Comparison of ENCODE assay signal across 8 cellular contexts in genomic region chr1:212782422-212783154, GRCh38. TPM values are rescaled to one million over a fixed set of nuclear protein-coding genes. Genes with fewer than 3 reads are reported as not detected.
DNase-seq lines count a peak whose midpoint lies in the region; ATAC-seq, FAIRE-seq and TF ChIP-seq lines count a peak whose summit lies in the region.

No MANE protein-coding gene starts in this region.

- no peaks in the 10 kb centered on the region for H3K9me3 ChIP-seq in mesenchymal stem cell (ENCODE audit: control insufficient read depth, low read length)

- no peak overlapping the region for H3K14ac ChIP-seq in mesenchymal stem cell (ENCODE audit: low read length in 2 of 2)

- TF ChIP-seq CTCF in AG09309 (IDR thresholded peaks at IDR 0.05; ENCODE audit: control insufficient read depth, insufficient read depth, low read depth, low read length, missing control alignments) (peak; percentile 47), choroid plexus epithelial cell (conservative IDR thresholded peaks at IDR 0.05; ENCODE audit: low read depth, low read length) (peak; percentile 53)

- H2BK5ac ChIP-seq in mesenchymal stem cell (ENCODE audit: low read depth, low read length, poor library complexity, severe bottlenecking), result no peak overlapping the region

- H3K27ac ChIP-seq in mesenchymal stem cell (ENCODE audit: low read length, poor library complexity, severe bottlenecking), result peak overlapping the region; percentile 45

- no peak overlapping the region for H3K18ac ChIP-seq in mesenchymal stem cell (ENCODE audit: low read depth in 1 of 2, low read length in 2 of 2)

- no peak overlapping the region for H2BK12ac ChIP-seq in mesenchymal stem cell (ENCODE audit: low read length in 2 of 2)

- H3K4ac ChIP-seq in mesenchymal stem cell (ENCODE audit: low read depth in 1 of 2, low read length in 2 of 2), result no peak overlapping the region

- H3K79me1 ChIP-seq in mesenchymal stem cell (replicated peaks; ENCODE audit: low read length, poor library complexity, severe bottlenecking), result peaks cover 3% of the 10 kb centered on the region

- WGBS in mesenchymal stem cell, result 92% methylated on average over 1 of the region's 3 CpGs

- peak; percentile 81 for FAIRE-seq in GM12891 (lab: Jason Lieb, UNC)

- DNase-seq in AG09309 (ENCODE audit: low read depth), result no peak
- DNase-seq in GM12891 (ENCODE audit: insufficient read length, low spot score), result no peak
- DNase-seq in NCI-H82 treated with DMSO at 0.1 percent for 48 hours (lab: John Stamatoyannopoulos, UW; ENCODE audit: unreplicated experiment), result peak; percentile 19
- peak; percentile 69 for DNase-seq in choroid plexus epithelial cell (ENCODE audit: low read depth)
- DNase-seq in mesenchymal stem cell, result peak; percentile 70
- DNase-seq in posterior vena cava (ENCODE audit: low spot score), result no peak

- no peak overlapping the region for H4K91ac ChIP-seq in mesenchymal stem cell (ENCODE audit: low read length)

- ATAC-seq in GM18511 (IDR thresholded peaks at IDR 0.05; ENCODE audit: unreplicated experiment), result no peak
- ATAC-seq in GM18873 (IDR thresholded peaks at IDR 0.05; ENCODE audit: low FRiP score, unreplicated experiment), result no peak

- no peak overlapping the region for H2BK15ac ChIP-seq in mesenchymal stem cell (ENCODE audit: low read depth, poor library complexity, severe bottlenecking)

- no peaks in the 10 kb centered on the region for H3K4me1 ChIP-seq in mesenchymal stem cell (ENCODE audit: control insufficient read depth, insufficient read depth, low read depth, low read length)

- no peak overlapping the region for H2AFZ ChIP-seq in mesenchymal stem cell (ENCODE audit: low read depth, low read length)

- intact Hi-C loops in posterior vena cava (cut with DNase I), result loop anchor here in 1 of 2 donors (5.0 to 10.0 kb wide), 2 partner anchors 115 to 308 kb away; no protein-coding TSS in a partner anchor

- no peak overlapping the region for H2AK5ac ChIP-seq in mesenchymal stem cell (ENCODE audit: low read length, severe bottlenecking)

- no peak overlapping the region for H3K4me2 ChIP-seq in mesenchymal stem cell (ENCODE audit: low read length, poor library complexity, severe bottlenecking)

- H2BK120ac ChIP-seq in mesenchymal stem cell (ENCODE audit: low read depth, low read length), result no peak overlapping the region

- no peak for TF ChIP-seq POLR2A in GM12891 (IDR thresholded peaks at IDR 0.05; ENCODE audit: low read depth, low read length)

- H3K23ac ChIP-seq in mesenchymal stem cell (ENCODE audit: low read length in 2 of 2), result no peak overlapping the region

- H3K36me3 ChIP-seq in mesenchymal stem cell (ENCODE audit: control insufficient read depth in 1 of 2, insufficient read depth in 2 of 2, low read depth in 1 of 2, low read length in 2 of 2), result peaks cover 5 to 63% of the 10 kb centered on the region in 2 experiments

- H4K8ac ChIP-seq in mesenchymal stem cell (ENCODE audit: low read length), result no peak overlapping the region

- no peaks in the 10 kb centered on the region for H3K27me3 ChIP-seq in mesenchymal stem cell (ENCODE audit: control insufficient read depth in 1 of 2, insufficient read depth in 1 of 2, low read length in 2 of 2)

- peak overlapping the region; percentile 67 for H3K9ac ChIP-seq in mesenchymal stem cell (ENCODE audit: low read length)

- no peak overlapping the region for H3K4me3 ChIP-seq in AG09309 (ENCODE audit: control insufficient read depth, low read depth, low read length)
- no peak overlapping the region for H3K4me3 ChIP-seq in choroid plexus epithelial cell (ENCODE audit: low read depth, low read length)
- H3K4me3 ChIP-seq in mesenchymal stem cell (ENCODE audit: insufficient read depth in 1 of 2, low read depth in 1 of 2, low read length in 2 of 2), result no peak overlapping the region

TF ChIP-seq in GM12891, 5 proteins besides CTCF, POLR2A, EP300 and RAD21:
- TF ChIP-seq POU2F2 (IDR thresholded peaks at IDR 0.05; ENCODE audit: low read depth, low read length) (no peak), POLR2AphosphoS5 (IDR thresholded peaks at IDR 0.05; ENCODE audit: low read depth, low read length) (no peak), PAX5 (IDR thresholded peaks at IDR 0.05; ENCODE audit: insufficient read depth, low read length, severe bottlenecking) (no peak), SPI1 (IDR thresholded peaks at IDR 0.05; ENCODE audit: low read depth, low read length) (no peak), TAF1 (IDR thresholded peaks at IDR 0.05; ENCODE audit: low read depth, low read length) (no peak)

RNA-seq across cellular contexts. Expression of gene NSL1, which starts 9.0 kb away (rescaled TPM):
- 20.4 TPM for polyA plus RNA-seq in GM12891 (2012; ENCODE audit: low read depth, missing spikeins)
- polyA plus RNA-seq in mesenchymal stem cell (2013, experiment 1 of 2), result 18.1 TPM
- polyA plus RNA-seq in mesenchymal stem cell (2013, experiment 2 of 2), result 19.1 TPM
- total RNA-seq in posterior vena cava, result 10 to 100 TPM; 29.1 to 33.4 TPM

RNA-seq across cellular contexts. Expression of gene TATDN3, which starts 9.1 kb away (rescaled TPM):
- polyA plus RNA-seq in GM12891 (2012; ENCODE audit: low read depth, missing spikeins), result 11.1 TPM
- 8.6 TPM for polyA plus RNA-seq in mesenchymal stem cell (2013, experiment 1 of 2)
- 8.7 TPM for polyA plus RNA-seq in mesenchymal stem cell (2013, experiment 2 of 2)
- 10 to 100 TPM; 11.4 to 12.2 TPM for total RNA-seq in posterior vena cava

Comparison
In these comparisons a context has a peak if more than half of its experiments do, and no peak if none do; other contexts are left out.
1. DNase-seq: peak in NCI-H82 treated with DMSO at 0.1 percent for 48 hours (single experiment), choroid plexus epithelial cell (single experiment) and mesenchymal stem cell (single experiment); none in AG09309 (single experiment), GM12891 (single experiment) and posterior vena cava (single experiment).